In the genomic region with DNA sequence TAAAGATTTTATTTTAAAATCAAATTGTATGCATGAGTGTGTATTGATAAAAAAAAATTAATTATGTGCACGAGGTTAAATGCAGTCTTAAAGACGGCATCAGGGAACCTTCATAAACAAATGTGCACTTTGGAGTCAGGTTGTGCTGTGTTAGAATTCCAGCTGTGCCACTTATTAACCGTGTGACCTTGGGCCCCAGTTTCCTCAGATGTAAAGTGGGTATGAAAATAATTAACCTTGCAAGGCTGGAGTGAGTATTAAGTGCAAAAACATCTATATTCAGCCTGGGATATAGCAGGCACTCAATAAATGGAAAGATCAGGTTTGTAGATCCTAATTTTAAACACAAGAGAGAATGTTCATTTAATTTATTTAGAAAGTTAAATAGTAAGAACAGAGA, we compare ENCODE assay signal across 36 cellular contexts. TPM values are rescaled to one million over a fixed set of nuclear protein-coding genes. Genes with fewer than 3 reads are reported as not detected.
"Had no signal": no experiment of that assay in that cellular context is flagged by ENCODE, and none has a peak within 500 bp of the region (broad histone marks: within the 10 kb centered on the region; RNA-seq: fewer than 3 reads in every experiment).

No MANE protein-coding gene starts in this region.

- H3K9me3 ChIP-seq: adrenal gland, ascending aorta, body of pancreas, breast epithelium had no signal

- H3K4me1 ChIP-seq: adrenal gland, ascending aorta, body of pancreas, breast epithelium had no signal

- DNase-seq: activated effector memory CD4-positive, alpha-beta T cell treated with anti-CD3 and anti-CD28 coated beads, Interleukin-2, amount 50 U/mL, for 16 hours; activated effector memory CD4-positive, alpha-beta T cell treated with Interleukin-2 at 50 U/mL for 16 hours; activated gamma-delta T cell; activated gamma-delta T cell treated with Interleukin-2 at 50 U/mL for 16 hours; activated naive CD4-positive, alpha-beta T cell; activated naive CD4-positive, alpha-beta T cell treated with anti-CD3 and anti-CD28 coated beads for 36 hours; activated naive CD4-positive, alpha-beta T cell treated with anti-CD3 and anti-CD28 coated beads, Interleukin-2, amount 10 ng/mL, durations not matched to agents 7 days and 5 days; activated naive CD4-positive, alpha-beta T cell treated with anti-CD3 and anti-CD28 coated beads, Interleukin-2, amount 50 U/mL, for 16 hours; activated naive CD4-positive, alpha-beta T cell treated with Interleukin-2 at 50 U/mL for 16 hours; activated naive CD8-positive, alpha-beta T cell treated with anti-CD3 and anti-CD28 coated beads for 36 hours; activated naive CD8-positive, alpha-beta T cell treated with anti-CD3 and anti-CD28 coated beads, Interleukin-2, amount 10 ng/mL, durations not matched to agents 7 days and 5 days; activated naive CD8-positive, alpha-beta T cell treated with anti-CD3 and anti-CD28 coated beads, Interleukin-2, amount 50 U/mL, for 24 hours; activated T-cell treated with anti-CD3 and anti-CD28 coated beads, Interleukin-2, amount 50 U/mL, for 1 hour; activated T-cell treated with anti-CD3 and anti-CD28 coated beads, Interleukin-2, amount 50 U/mL, for 24 hours; activated T-cell treated with anti-CD3 and anti-CD28 coated beads, Interleukin-2, amount 50 U/mL, for 4 hours; activated T-cell treated with anti-CD3 and anti-CD28 coated beads, Interleukin-2, amount 50 U/mL, for 48 hours; activated T-cell treated with anti-CD3 and anti-CD28 coated beads, Interleukin-2, amount 50 U/mL, for 72 hours; adrenal gland; amniotic stem cell; amygdala; anterior cingulate cortex; aorta; body of pancreas; brain microvascular endothelial cell; caudate nucleus; central memory CD4-positive, alpha-beta T cell; cerebellar nuclear complex had no signal

- H3K27ac ChIP-seq: adrenal gland, ascending aorta, body of pancreas, brain microvascular endothelial cell, breast epithelium, cardiac muscle cell had no signal

- FAIRE-seq: astrocyte, bronchial epithelial cell had no signal

- H3K4me3 ChIP-seq: adrenal gland, ascending aorta, body of pancreas, breast epithelium, cardiac muscle cell had no signal

- ATAC-seq: activated naive CD4-positive, alpha-beta T cell treated with anti-CD3 and anti-CD28 coated beads, Interleukin-2, amount 50 U/mL, for 72 hours; activated naive CD8-positive, alpha-beta T cell treated with anti-CD3 and anti-CD28 coated beads, Interleukin-2, amount 50 U/mL, for 24 hours; activated T-cell treated with anti-CD3 and anti-CD28 coated beads, Interleukin-2, amount 50 U/mL, for 4 hours; activated T-cell treated with anti-CD3 and anti-CD28 coated beads, Interleukin-2, amount 50 U/mL, for 72 hours; activated T-helper 17 cell treated with anti-CD3 and anti-CD28 coated beads, Interleukin-2, amount 50 U/mL, for 72 hours; body of pancreas had no signal

- H3K27me3 ChIP-seq: adrenal gland, ascending aorta, body of pancreas, brain microvascular endothelial cell, breast epithelium, cardiac muscle cell had no signal

- H3K36me3 ChIP-seq: adrenal gland, ascending aorta, brain microvascular endothelial cell, breast epithelium, cardiac muscle cell had no signal

RNA-seq across cellular contexts. Expression of a gene that starts 14.5 kb away (rescaled TPM):
- total RNA-seq: activated naive CD4-positive, alpha-beta T cell treated with anti-CD3 and anti-CD28 coated beads, Interleukin-2, amount 50 U/mL, for 72 hours; activated naive CD8-positive, alpha-beta T cell treated with anti-CD3 and anti-CD28 coated beads, Interleukin-2, amount 10 ng/mL, durations not matched to agents 7 days and 5 days; activated T-helper 1 cell treated with anti-CD3 and anti-CD28 coated beads, Interleukin-12 subunit alpha, Interleukin-12 subunit beta, Interleukin-2, Interleukin-4 antibody, amounts not matched to agents 30 ng/mL and 10 ng/mL and 1 ng/mL, durations not matched to agents 14 hours and 24 hours and 36 hours; activated T-helper 17 cell treated with anti-CD3 and anti-CD28 coated beads, Interleukin-2, amount 50 U/mL, for 72 hours; activated T-helper 2 cell treated with anti-CD3 and anti-CD28 coated beads, Interferon-gamma antibody, Interleukin-2, Interleukin-4, amounts not matched to agents 10 μg/mL and 5 μg/mL and 100 μg/mL, durations not matched to agents 14 hours and 24 hours and 36 hours; ascending aorta; body of pancreas; bronchial epithelial cell had no signal
